Comparison of ENCODE assay signal across 22 cellular contexts in genomic region chr3:62611541-62612240, GRCh38.
DNase-seq lines count a peak whose midpoint lies in the region; TF ChIP-seq lines count a peak whose summit lies in the region.
"Had no signal": no experiment of that assay in that cellular context is flagged by ENCODE, and none has a peak within 500 bp of the region (broad histone marks: within the 10 kb centered on the region; RNA-seq: fewer than 3 reads in every experiment).

No MANE protein-coding gene starts in this region.

- H3K36me3 Mint-ChIP-seq in T-helper 2 cell treated with Interferon-gamma antibody and Interleukin-4, amounts not matched to agents 5 μg/mL and 100 μg/mL, for 36 hours (ENCODE audit: low read depth): no peaks in the 10 kb centered on the region
- H3K36me3 Mint-ChIP-seq: activated naive CD8-positive, alpha-beta T cell; IgD-negative memory B cell had no signal

- TF ChIP-seq CTCF in cardiac fibroblast (IDR thresholded peaks at IDR 0.05; ENCODE audit: low read depth, low read length): no peak
- no peak for TF ChIP-seq CTCF in hepatocyte (IDR thresholded peaks at IDR 0.05; ENCODE audit: poor library complexity)
- no peak for TF ChIP-seq CTCF in ascending aorta (IDR thresholded peaks at IDR 0.05)

- peaks cover 9% of the 10 kb centered on the region for H3K27me3 ChIP-seq in hepatocyte
- H3K27me3 ChIP-seq in ascending aorta: no peaks in the 10 kb centered on the region
- H3K27me3 ChIP-seq: BLaER1 treated with 17β-estradiol and CSF1 and Interleukin-3, amounts not matched to agents 10 nM and 100 nM; thyroid gland had no signal

- H3K4me1 ChIP-seq in hepatocyte (ENCODE audit: insufficient read depth) (no peaks in the 10 kb centered on the region), ascending aorta (peaks cover 4% of the 10 kb centered on the region in 2 donors)

- H4K20me1 ChIP-seq in hepatocyte (ENCODE audit: insufficient read depth, poor library complexity, severe bottlenecking): no peaks in the 10 kb centered on the region
- H4K20me1 ChIP-seq: BLaER1 treated with 17β-estradiol and CSF1 and Interleukin-3, amounts not matched to agents 10 nM and 100 nM had no signal

- H3K27ac ChIP-seq in hepatocyte (no peak overlapping the region), ascending aorta (no peak overlapping the region)
- H3K27ac ChIP-seq: BLaER1 treated with 17β-estradiol and CSF1 and Interleukin-3, amounts not matched to agents 10 nM and 100 nM; thyroid gland had no signal

- H3K9me3 ChIP-seq in hepatocyte (ENCODE audit: low read depth) (no peaks in the 10 kb centered on the region), ascending aorta (no peaks in the 10 kb centered on the region)
- H3K9me3 ChIP-seq: BLaER1 treated with 17β-estradiol and CSF1 and Interleukin-3, amounts not matched to agents 10 nM and 100 nM; thyroid gland had no signal

- no peaks in the 10 kb centered on the region for H3K27me3 Mint-ChIP-seq in T-helper 2 cell treated with Interferon-gamma antibody and Interleukin-4, amounts not matched to agents 5 μg/mL and 100 μg/mL, for 36 hours (ENCODE audit: low read depth)

- H3K79me2 ChIP-seq in hepatocyte: no peaks in the 10 kb centered on the region

- intact Hi-C loops in ascending aorta (cut with DNase I): no loop called here

- DNase-seq in Ammon's horn (ENCODE audit: low spot score): peak; percentile 41
- peak; percentile 80 for DNase-seq in LHCN-M2 (ENCODE audit: low read depth)
- peak; percentile 43 to 80 for DNase-seq in cardiac fibroblast (ENCODE audit: low read depth in 2 of 2)
- peak; percentile 17 for DNase-seq in kidney tubule cell (ENCODE audit: low spot score)
- DNase-seq in hepatocyte (ENCODE audit: low spot score): no peak
- no peak for DNase-seq in middle frontal gyrus (ENCODE audit: extremely low spot score, low spot score)
- no peak for DNase-seq in ascending aorta (ENCODE audit: low spot score in 2 of 2)
- DNase-seq in T-helper 2 cell treated with Interferon-gamma antibody and Interleukin-4, amounts not matched to agents 5 μg/mL and 100 μg/mL, for 36 hours (ENCODE audit: low spot score): no peak
- DNase-seq: ACHN; activated B cell treated with CpG ODN at 0.5 μM for 24 hours; COR-L47; effector CD4-positive, alpha-beta T cell; erythroblast; NCI-H2081 treated with DMSO at 0.1 percent for 48 hours; NCI-H446; OCI-M1; SW 1271; thyroid gland had no signal

- H3K9me2 ChIP-seq in hepatocyte (replicated peaks; ENCODE audit: insufficient read depth): no peaks in the 10 kb centered on the region

- no peak overlapping the region for H3K27ac Mint-ChIP-seq in T-helper 2 cell treated with Interferon-gamma antibody and Interleukin-4, amounts not matched to agents 5 μg/mL and 100 μg/mL, for 36 hours
- H3K27ac Mint-ChIP-seq: activated B cell treated with CpG ODN at 0.5 μM for 24 hours; activated naive CD8-positive, alpha-beta T cell; IgD-negative memory B cell; stimulated activated naive CD8-positive, alpha-beta T cell treated with anti-CD3 and anti-CD28 coated beads, Interleukin-15, Interleukin-2, amounts not matched to agents 100 ng/mL and 50 ng/mL, for 24 hours had no signal

- no peak overlapping the region for H3K4me2 ChIP-seq in hepatocyte
- H3K4me2 ChIP-seq: BLaER1 treated with 17β-estradiol and CSF1 and Interleukin-3, amounts not matched to agents 10 nM and 100 nM had no signal

- H3K4me1 Mint-ChIP-seq in T-helper 2 cell treated with Interferon-gamma antibody and Interleukin-4, amounts not matched to agents 5 μg/mL and 100 μg/mL, for 36 hours (ENCODE audit: low read depth): no peaks in the 10 kb centered on the region
- H3K4me1 Mint-ChIP-seq: activated B cell treated with CpG ODN at 0.5 μM for 24 hours, IgD-negative memory B cell had no signal

- H3K9me3 Mint-ChIP-seq in T-helper 2 cell treated with Interferon-gamma antibody and Interleukin-4, amounts not matched to agents 5 μg/mL and 100 μg/mL, for 36 hours: no peaks in the 10 kb centered on the region
- H3K9me3 Mint-ChIP-seq: activated B cell treated with CpG ODN at 0.5 μM for 24 hours; stimulated activated naive CD8-positive, alpha-beta T cell treated with anti-CD3 and anti-CD28 coated beads, Interleukin-15, Interleukin-2, amounts not matched to agents 100 ng/mL and 50 ng/mL, for 24 hours had no signal

- WGBS in hepatocyte (ENCODE audit: low lambda C conversion rate, missing lambda C conversion rate): 85% methylated on average over 3 of the region's 3 CpGs

- H3K4me3 ChIP-seq in cardiac fibroblast (replicated peaks in 1 of 2; ENCODE audit: low read depth in 2 of 2, low read length in 2 of 2) (no peak overlapping the region), hepatocyte (no peak overlapping the region), ascending aorta (no peak overlapping the region)
- H3K4me3 ChIP-seq: BLaER1 treated with 17β-estradiol and CSF1 and Interleukin-3, amounts not matched to agents 10 nM and 100 nM; thyroid gland had no signal

- no peak overlapping the region for H3K4me3 Mint-ChIP-seq in T-helper 2 cell treated with Interferon-gamma antibody and Interleukin-4, amounts not matched to agents 5 μg/mL and 100 μg/mL, for 36 hours
- H3K4me3 Mint-ChIP-seq: activated B cell treated with CpG ODN at 0.5 μM for 24 hours; activated naive CD8-positive, alpha-beta T cell; IgD-negative memory B cell; stimulated activated naive CD8-positive, alpha-beta T cell treated with anti-CD3 and anti-CD28 coated beads, Interleukin-15, Interleukin-2, amounts not matched to agents 100 ng/mL and 50 ng/mL, for 24 hours had no signal

- H2AFZ ChIP-seq in hepatocyte: no peak overlapping the region

- H3K36me3 ChIP-seq in hepatocyte (replicated peaks; ENCODE audit: insufficient read depth, low read depth) (no peaks in the 10 kb centered on the region), ascending aorta (no peaks in the 10 kb centered on the region)
- H3K36me3 ChIP-seq: BLaER1 treated with 17β-estradiol and CSF1 and Interleukin-3, amounts not matched to agents 10 nM and 100 nM; thyroid gland had no signal

Comparison
In these comparisons a context has a peak if more than half of its experiments do, and no peak if none do; other contexts are left out.
1. DNase-seq: peak in Ammon's horn (single experiment), LHCN-M2 (single experiment), cardiac fibroblast (2 of 2) and kidney tubule cell (single experiment); none in hepatocyte (single experiment), middle frontal gyrus (single experiment), ascending aorta (0 of 2) and T-helper 2 cell treated with Interferon-gamma antibody and Interleukin-4, amounts not matched to agents 5 μg/mL and 100 μg/mL, for 36 hours (single experiment).